In genomic region chr1:22370190-22370498, GRCh38 we compare ENCODE assay signal across 30 cellular contexts.
"Had no signal": no experiment of that assay in that cellular context is flagged by ENCODE, and none has a peak within 500 bp of the region (broad histone marks: within the 10 kb centered on the region; RNA-seq: fewer than 3 reads in every experiment).

No MANE protein-coding gene starts in this region.

- H3K27ac Mint-ChIP-seq: activated CD4-positive, alpha-beta T cell treated with anti-CD3 and anti-CD28 coated beads for 36 hours; activated CD4-positive, alpha-beta T cell treated with anti-CD3 and anti-CD28 coated beads, Interleukin-2, amount 10 ng/mL, durations not matched to agents 24 days and 14 days; activated CD8-positive, alpha-beta T cell treated with anti-CD3 and anti-CD28 coated beads for 36 hours; activated naive CD8-positive, alpha-beta T cell; activated T-helper 17 cell treated with anti-CD3 and anti-CD28 coated beads, Interleukin-2, amount 50 U/mL, for 72 hours; dendritic cell treated with granulocyte-macrophage colony-stimulating factor and Interleukin-4, amounts not matched to agents 40 ng/mL and 50 ng/mL, for 4 days; effector memory CD8-positive, alpha-beta T cell; T-helper 17 cell; T-helper 2 cell treated with Interferon-gamma antibody and Interleukin-4, amounts not matched to agents 5 μg/mL and 100 μg/mL, for 36 hours had no signal

- H3K9me3 Mint-ChIP-seq: activated T-cell treated with anti-CD3 and anti-CD28 coated beads, Interleukin-2, amount 50 U/mL, for 4 hours; activated T-helper 17 cell treated with anti-CD3 and anti-CD28 coated beads, Interleukin-2, amount 50 U/mL, for 72 hours; central memory CD8-positive, alpha-beta T cell; dendritic cell treated with granulocyte-macrophage colony-stimulating factor and Interleukin-4, amounts not matched to agents 40 ng/mL and 50 ng/mL, for 4 days; effector memory CD8-positive, alpha-beta T cell; T-helper 2 cell treated with Interferon-gamma antibody and Interleukin-4, amounts not matched to agents 5 μg/mL and 100 μg/mL, for 36 hours had no signal

- H3K4me3 Mint-ChIP-seq: activated CD4-positive, alpha-beta T cell treated with anti-CD3 and anti-CD28 coated beads for 36 hours; activated CD4-positive, alpha-beta T cell treated with anti-CD3 and anti-CD28 coated beads, Interleukin-2, amount 10 ng/mL, durations not matched to agents 24 days and 14 days; activated CD8-positive, alpha-beta T cell treated with anti-CD3 and anti-CD28 coated beads for 36 hours; activated naive CD8-positive, alpha-beta T cell; activated T-cell treated with anti-CD3 and anti-CD28 coated beads, Interleukin-2, amount 50 U/mL, for 4 hours; activated T-helper 17 cell treated with anti-CD3 and anti-CD28 coated beads, Interleukin-2, amount 50 U/mL, for 72 hours; central memory CD8-positive, alpha-beta T cell; dendritic cell treated with granulocyte-macrophage colony-stimulating factor and Interleukin-4, amounts not matched to agents 40 ng/mL and 50 ng/mL, for 4 days; effector memory CD8-positive, alpha-beta T cell; T-helper 17 cell; T-helper 2 cell treated with Interferon-gamma antibody and Interleukin-4, amounts not matched to agents 5 μg/mL and 100 μg/mL, for 36 hours had no signal

- H3K36me3 Mint-ChIP-seq: activated naive CD8-positive, alpha-beta T cell had no signal

- H3K4me1 Mint-ChIP-seq: activated CD4-positive, alpha-beta T cell treated with anti-CD3 and anti-CD28 coated beads for 36 hours; activated CD4-positive, alpha-beta T cell treated with anti-CD3 and anti-CD28 coated beads, Interleukin-2, amount 10 ng/mL, durations not matched to agents 24 days and 14 days; activated T-helper 17 cell treated with anti-CD3 and anti-CD28 coated beads, Interleukin-2, amount 50 U/mL, for 72 hours; central memory CD8-positive, alpha-beta T cell; T-helper 17 cell had no signal

- H3K36me3 ChIP-seq: brain microvascular endothelial cell, WERI-Rb-1 had no signal

- H3K4me3 ChIP-seq: coronary artery had no signal

- H3K27ac ChIP-seq: brain microvascular endothelial cell, coronary artery, WERI-Rb-1 had no signal

- DNase-seq: activated CD4-positive, alpha-beta T cell treated with anti-CD3 and anti-CD28 coated beads for 36 hours; activated CD4-positive, alpha-beta T cell treated with anti-CD3 and anti-CD28 coated beads, Interleukin-2, amount 10 ng/mL, durations not matched to agents 24 days and 14 days; activated CD4-positive, alpha-beta T cell treated with anti-CD3 and anti-CD28 coated beads, Interleukin-2, amount 50 U/mL, for 48 hours; activated CD4-positive, CD25-positive, alpha-beta regulatory T cell; activated CD4-positive, CD25-positive, alpha-beta regulatory T cell treated with anti-CD3 and anti-CD28 coated beads, Interleukin-2, amount 50 U/mL, for 72 hours; activated CD8-positive, alpha-beta memory T cell treated with anti-CD3 and anti-CD28 coated beads for 24 hours; activated CD8-positive, alpha-beta T cell treated with anti-CD3 and anti-CD28 coated beads for 36 hours; activated effector memory CD4-positive, alpha-beta T cell treated with Interleukin-2 at 50 U/mL for 16 hours; activated gamma-delta T cell treated with Interleukin-2 at 50 U/mL for 16 hours; activated naive CD4-positive, alpha-beta T cell treated with anti-CD3 and anti-CD28 coated beads, Interleukin-2, amount 50 U/mL, for 16 hours; activated naive CD4-positive, alpha-beta T cell treated with Interleukin-2 at 50 U/mL for 16 hours; activated T-cell treated with anti-CD3 and anti-CD28 coated beads, Interleukin-2, amount 50 U/mL, for 4 hours; amniotic stem cell; anterior cingulate cortex; brain microvascular endothelial cell; effector CD4-positive, alpha-beta T cell; effector memory CD8-positive, alpha-beta T cell; foreskin fibroblast; head of caudate nucleus; T-helper 1 cell; T-helper 17 cell; T1000; WERI-Rb-1 had no signal

- ATAC-seq: activated CD4-positive, alpha-beta T cell treated with anti-CD3 and anti-CD28 coated beads for 36 hours; activated CD8-positive, alpha-beta T cell treated with anti-CD3 and anti-CD28 coated beads for 36 hours; activated T-cell treated with anti-CD3 and anti-CD28 coated beads, Interleukin-2, amount 50 U/mL, for 4 hours; activated T-helper 17 cell treated with anti-CD3 and anti-CD28 coated beads, Interleukin-2, amount 50 U/mL, for 72 hours; effector memory CD8-positive, alpha-beta T cell; esophagus mucosa; T-helper 17 cell had no signal
